Comparison of ENCODE assay signal across 1 cellular context in the genomic region with DNA sequence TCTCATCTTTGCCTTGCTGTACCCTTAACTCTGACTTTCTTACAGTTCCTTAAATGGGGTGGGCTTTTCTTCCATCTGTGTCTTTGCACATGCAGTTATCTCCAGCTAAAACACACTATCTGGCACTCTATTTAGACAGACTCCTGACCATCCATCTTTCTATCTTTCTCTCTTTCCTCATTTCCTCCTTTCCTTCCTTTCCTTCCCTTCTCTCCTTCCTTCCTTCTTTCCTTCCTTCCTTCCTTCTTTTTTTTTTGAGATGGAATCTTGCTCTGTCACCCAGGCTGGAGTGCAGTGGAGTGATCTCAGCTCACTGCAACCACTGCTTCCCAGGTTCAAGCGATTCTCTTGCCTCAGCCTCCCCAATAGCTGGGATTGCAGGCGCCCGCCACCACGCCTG.
A peak's percentile ranks its signal among the peaks of the same experiment; 100 is the strongest.
TF ChIP-seq lines count a peak whose summit lies in the region.

No MANE protein-coding gene starts in this region.

TF ChIP-seq in K562, 482 proteins besides CTCF, POLR2A, EP300 and RAD21 (continued from another document and continues in another):
- TF ChIP-seq, protein P1, sequence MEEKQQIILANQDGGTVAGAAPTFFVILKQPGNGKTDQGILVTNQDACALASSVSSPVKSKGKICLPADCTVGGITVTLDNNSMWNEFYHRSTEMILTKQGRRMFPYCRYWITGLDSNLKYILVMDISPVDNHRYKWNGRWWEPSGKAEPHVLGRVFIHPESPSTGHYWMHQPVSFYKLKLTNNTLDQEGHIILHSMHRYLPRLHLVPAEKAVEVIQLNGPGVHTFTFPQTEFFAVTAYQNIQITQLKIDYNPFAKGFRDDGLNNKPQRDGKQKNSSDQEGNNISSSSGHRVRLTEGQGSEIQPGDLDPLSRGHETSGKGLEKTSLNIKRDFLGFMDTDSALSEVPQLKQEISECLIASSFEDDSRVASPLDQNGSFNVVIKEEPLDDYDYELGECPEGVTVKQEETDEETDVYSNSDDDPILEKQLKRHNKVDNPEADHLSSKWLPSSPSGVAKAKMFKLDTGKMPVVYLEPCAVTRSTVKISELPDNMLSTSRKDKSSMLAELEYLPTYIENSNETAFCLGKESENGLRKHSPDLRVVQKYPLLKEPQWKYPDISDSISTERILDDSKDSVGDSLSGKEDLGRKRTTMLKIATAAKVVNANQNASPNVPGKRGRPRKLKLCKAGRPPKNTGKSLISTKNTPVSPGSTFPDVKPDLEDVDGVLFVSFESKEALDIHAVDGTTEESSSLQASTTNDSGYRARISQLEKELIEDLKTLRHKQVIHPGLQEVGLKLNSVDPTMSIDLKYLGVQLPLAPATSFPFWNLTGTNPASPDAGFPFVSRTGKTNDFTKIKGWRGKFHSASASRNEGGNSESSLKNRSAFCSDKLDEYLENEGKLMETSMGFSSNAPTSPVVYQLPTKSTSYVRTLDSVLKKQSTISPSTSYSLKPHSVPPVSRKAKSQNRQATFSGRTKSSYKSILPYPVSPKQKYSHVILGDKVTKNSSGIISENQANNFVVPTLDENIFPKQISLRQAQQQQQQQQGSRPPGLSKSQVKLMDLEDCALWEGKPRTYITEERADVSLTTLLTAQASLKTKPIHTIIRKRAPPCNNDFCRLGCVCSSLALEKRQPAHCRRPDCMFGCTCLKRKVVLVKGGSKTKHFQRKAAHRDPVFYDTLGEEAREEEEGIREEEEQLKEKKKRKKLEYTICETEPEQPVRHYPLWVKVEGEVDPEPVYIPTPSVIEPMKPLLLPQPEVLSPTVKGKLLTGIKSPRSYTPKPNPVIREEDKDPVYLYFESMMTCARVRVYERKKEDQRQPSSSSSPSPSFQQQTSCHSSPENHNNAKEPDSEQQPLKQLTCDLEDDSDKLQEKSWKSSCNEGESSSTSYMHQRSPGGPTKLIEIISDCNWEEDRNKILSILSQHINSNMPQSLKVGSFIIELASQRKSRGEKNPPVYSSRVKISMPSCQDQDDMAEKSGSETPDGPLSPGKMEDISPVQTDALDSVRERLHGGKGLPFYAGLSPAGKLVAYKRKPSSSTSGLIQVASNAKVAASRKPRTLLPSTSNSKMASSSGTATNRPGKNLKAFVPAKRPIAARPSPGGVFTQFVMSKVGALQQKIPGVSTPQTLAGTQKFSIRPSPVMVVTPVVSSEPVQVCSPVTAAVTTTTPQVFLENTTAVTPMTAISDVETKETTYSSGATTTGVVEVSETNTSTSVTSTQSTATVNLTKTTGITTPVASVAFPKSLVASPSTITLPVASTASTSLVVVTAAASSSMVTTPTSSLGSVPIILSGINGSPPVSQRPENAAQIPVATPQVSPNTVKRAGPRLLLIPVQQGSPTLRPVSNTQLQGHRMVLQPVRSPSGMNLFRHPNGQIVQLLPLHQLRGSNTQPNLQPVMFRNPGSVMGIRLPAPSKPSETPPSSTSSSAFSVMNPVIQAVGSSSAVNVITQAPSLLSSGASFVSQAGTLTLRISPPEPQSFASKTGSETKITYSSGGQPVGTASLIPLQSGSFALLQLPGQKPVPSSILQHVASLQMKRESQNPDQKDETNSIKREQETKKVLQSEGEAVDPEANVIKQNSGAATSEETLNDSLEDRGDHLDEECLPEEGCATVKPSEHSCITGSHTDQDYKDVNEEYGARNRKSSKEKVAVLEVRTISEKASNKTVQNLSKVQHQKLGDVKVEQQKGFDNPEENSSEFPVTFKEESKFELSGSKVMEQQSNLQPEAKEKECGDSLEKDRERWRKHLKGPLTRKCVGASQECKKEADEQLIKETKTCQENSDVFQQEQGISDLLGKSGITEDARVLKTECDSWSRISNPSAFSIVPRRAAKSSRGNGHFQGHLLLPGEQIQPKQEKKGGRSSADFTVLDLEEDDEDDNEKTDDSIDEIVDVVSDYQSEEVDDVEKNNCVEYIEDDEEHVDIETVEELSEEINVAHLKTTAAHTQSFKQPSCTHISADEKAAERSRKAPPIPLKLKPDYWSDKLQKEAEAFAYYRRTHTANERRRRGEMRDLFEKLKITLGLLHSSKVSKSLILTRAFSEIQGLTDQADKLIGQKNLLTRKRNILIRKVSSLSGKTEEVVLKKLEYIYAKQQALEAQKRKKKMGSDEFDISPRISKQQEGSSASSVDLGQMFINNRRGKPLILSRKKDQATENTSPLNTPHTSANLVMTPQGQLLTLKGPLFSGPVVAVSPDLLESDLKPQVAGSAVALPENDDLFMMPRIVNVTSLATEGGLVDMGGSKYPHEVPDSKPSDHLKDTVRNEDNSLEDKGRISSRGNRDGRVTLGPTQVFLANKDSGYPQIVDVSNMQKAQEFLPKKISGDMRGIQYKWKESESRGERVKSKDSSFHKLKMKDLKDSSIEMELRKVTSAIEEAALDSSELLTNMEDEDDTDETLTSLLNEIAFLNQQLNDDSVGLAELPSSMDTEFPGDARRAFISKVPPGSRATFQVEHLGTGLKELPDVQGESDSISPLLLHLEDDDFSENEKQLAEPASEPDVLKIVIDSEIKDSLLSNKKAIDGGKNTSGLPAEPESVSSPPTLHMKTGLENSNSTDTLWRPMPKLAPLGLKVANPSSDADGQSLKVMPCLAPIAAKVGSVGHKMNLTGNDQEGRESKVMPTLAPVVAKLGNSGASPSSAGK (IDR thresholded peaks at IDR 0.05), result no peak
- TF ChIP-seq, protein P2, sequence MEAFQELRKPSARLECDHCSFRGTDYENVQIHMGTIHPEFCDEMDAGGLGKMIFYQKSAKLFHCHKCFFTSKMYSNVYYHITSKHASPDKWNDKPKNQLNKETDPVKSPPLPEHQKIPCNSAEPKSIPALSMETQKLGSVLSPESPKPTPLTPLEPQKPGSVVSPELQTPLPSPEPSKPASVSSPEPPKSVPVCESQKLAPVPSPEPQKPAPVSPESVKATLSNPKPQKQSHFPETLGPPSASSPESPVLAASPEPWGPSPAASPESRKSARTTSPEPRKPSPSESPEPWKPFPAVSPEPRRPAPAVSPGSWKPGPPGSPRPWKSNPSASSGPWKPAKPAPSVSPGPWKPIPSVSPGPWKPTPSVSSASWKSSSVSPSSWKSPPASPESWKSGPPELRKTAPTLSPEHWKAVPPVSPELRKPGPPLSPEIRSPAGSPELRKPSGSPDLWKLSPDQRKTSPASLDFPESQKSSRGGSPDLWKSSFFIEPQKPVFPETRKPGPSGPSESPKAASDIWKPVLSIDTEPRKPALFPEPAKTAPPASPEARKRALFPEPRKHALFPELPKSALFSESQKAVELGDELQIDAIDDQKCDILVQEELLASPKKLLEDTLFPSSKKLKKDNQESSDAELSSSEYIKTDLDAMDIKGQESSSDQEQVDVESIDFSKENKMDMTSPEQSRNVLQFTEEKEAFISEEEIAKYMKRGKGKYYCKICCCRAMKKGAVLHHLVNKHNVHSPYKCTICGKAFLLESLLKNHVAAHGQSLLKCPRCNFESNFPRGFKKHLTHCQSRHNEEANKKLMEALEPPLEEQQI (IDR thresholded peaks at IDR 0.05), result no peak
- TF ChIP-seq, protein P3, sequence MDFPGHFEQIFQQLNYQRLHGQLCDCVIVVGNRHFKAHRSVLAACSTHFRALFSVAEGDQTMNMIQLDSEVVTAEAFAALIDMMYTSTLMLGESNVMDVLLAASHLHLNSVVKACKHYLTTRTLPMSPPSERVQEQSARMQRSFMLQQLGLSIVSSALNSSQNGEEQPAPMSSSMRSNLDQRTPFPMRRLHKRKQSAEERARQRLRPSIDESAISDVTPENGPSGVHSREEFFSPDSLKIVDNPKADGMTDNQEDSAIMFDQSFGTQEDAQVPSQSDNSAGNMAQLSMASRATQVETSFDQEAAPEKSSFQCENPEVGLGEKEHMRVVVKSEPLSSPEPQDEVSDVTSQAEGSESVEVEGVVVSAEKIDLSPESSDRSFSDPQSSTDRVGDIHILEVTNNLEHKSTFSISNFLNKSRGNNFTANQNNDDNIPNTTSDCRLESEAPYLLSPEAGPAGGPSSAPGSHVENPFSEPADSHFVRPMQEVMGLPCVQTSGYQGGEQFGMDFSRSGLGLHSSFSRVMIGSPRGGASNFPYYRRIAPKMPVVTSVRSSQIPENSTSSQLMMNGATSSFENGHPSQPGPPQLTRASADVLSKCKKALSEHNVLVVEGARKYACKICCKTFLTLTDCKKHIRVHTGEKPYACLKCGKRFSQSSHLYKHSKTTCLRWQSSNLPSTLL (IDR thresholded peaks at IDR 0.05), result no peak
- no peak for TF ChIP-seq MEF2A (IDR thresholded peaks at IDR 0.05; ENCODE audit: control insufficient read depth, low read depth, low read length)
- TF ChIP-seq ELF4 (CRISPR knock-in tag; IDR thresholded peaks at IDR 0.05), result no peak
- no peak for TF ChIP-seq MYNN (IDR thresholded peaks at IDR 0.05)
- no peak for TF ChIP-seq MYNN (CRISPR knock-in tag; IDR thresholded peaks at IDR 0.05)
- TF ChIP-seq NCOA1 (IDR thresholded peaks at IDR 0.05; ENCODE audit: low read depth), result no peak
- TF ChIP-seq POLR2H (tag; IDR thresholded peaks at IDR 0.05; ENCODE audit: low read depth), result no peak
- TF ChIP-seq MTA2 (IDR thresholded peaks at IDR 0.05; ENCODE audit: low read depth), result peak; percentile 25; the same call in 1 of the 2 replicates
- 0 out of 2 replicates have a peak, but pooled peaks have one; percentile 43 for TF ChIP-seq YBX1 (IDR thresholded peaks at IDR 0.05)
- no peak for TF ChIP-seq LCOR (CRISPR knock-in tag; IDR thresholded peaks at IDR 0.05)
- TF ChIP-seq, protein P4, sequence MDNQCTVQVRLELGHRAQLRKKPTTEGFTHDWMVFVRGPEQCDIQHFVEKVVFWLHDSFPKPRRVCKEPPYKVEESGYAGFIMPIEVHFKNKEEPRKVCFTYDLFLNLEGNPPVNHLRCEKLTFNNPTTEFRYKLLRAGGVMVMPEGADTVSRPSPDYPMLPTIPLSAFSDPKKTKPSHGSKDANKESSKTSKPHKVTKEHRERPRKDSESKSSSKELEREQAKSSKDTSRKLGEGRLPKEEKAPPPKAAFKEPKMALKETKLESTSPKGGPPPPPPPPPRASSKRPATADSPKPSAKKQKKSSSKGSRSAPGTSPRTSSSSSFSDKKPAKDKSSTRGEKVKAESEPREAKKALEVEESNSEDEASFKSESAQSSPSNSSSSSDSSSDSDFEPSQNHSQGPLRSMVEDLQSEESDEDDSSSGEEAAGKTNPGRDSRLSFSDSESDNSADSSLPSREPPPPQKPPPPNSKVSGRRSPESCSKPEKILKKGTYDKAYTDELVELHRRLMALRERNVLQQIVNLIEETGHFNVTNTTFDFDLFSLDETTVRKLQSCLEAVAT (IDR thresholded peaks at IDR 0.05), result peak in 1 of 2 experiments; percentile 29; a peak in 1 of 4 replicates
- TF ChIP-seq, protein P5, sequence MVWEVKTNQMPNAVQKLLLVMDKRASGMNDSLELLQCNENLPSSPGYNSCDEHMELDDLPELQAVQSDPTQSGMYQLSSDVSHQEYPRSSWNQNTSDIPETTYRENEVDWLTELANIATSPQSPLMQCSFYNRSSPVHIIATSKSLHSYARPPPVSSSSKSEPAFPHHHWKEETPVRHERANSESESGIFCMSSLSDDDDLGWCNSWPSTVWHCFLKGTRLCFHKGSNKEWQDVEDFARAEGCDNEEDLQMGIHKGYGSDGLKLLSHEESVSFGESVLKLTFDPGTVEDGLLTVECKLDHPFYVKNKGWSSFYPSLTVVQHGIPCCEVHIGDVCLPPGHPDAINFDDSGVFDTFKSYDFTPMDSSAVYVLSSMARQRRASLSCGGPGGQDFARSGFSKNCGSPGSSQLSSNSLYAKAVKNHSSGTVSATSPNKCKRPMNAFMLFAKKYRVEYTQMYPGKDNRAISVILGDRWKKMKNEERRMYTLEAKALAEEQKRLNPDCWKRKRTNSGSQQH (CRISPR knock-in tag; IDR thresholded peaks at IDR 0.05), result peak; percentile 74
- no peak for TF ChIP-seq PYGO2 (tag; IDR thresholded peaks at IDR 0.05)
- TF ChIP-seq ASH1L (IDR thresholded peaks at IDR 0.05; ENCODE audit: borderline replicate concordance, low read depth, partially characterized antibody), result peak; percentile 23
- TF ChIP-seq FOXJ2 (tag; IDR thresholded peaks at IDR 0.05), result no peak
- TF ChIP-seq KLF6 (CRISPR knock-in tag; IDR thresholded peaks at IDR 0.05; ENCODE audit: borderline replicate concordance), result no peak
- no peak for TF ChIP-seq STAT5A (IDR thresholded peaks at IDR 0.05; ENCODE audit: borderline replicate concordance, low read length)
- TF ChIP-seq, protein P6, sequence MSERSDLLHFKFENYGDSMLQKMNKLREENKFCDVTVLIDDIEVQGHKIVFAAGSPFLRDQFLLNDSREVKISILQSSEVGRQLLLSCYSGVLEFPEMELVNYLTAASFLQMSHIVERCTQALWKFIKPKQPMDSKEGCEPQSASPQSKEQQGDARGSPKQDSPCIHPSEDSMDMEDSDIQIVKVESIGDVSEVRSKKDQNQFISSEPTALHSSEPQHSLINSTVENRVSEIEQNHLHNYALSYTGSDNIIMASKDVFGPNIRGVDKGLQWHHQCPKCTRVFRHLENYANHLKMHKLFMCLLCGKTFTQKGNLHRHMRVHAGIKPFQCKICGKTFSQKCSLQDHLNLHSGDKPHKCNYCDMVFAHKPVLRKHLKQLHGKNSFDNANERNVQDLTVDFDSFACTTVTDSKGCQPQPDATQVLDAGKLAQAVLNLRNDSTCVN (CRISPR knock-in tag; IDR thresholded peaks at IDR 0.05), result peak; percentile 57; the same call in 1 of the 2 replicates
- TF ChIP-seq HDGF (IDR thresholded peaks at IDR 0.05), result peak; percentile 84; the same call in 1 of the 2 replicates
- no peak for TF ChIP-seq TAF9B (IDR thresholded peaks at IDR 0.05; ENCODE audit: partially characterized antibody)
- no peak for TF ChIP-seq ESRRB (CRISPR knock-in tag; IDR thresholded peaks at IDR 0.05; ENCODE audit: borderline replicate concordance)
- TF ChIP-seq RFX5 (IDR thresholded peaks at IDR 0.05; ENCODE audit: low read depth, low read length), result no peak
- no peak for TF ChIP-seq RFX1 (IDR thresholded peaks at IDR 0.05)
- TF ChIP-seq NFYB (IDR thresholded peaks at IDR 0.05; ENCODE audit: extremely low read depth, insufficient read length), result no peak
- no peak for TF ChIP-seq ZSCAN32 (CRISPR knock-in tag; IDR thresholded peaks at IDR 0.05)
- no peak for TF ChIP-seq HMG20B (CRISPR knock-in tag; IDR thresholded peaks at IDR 0.05)
- no peak for TF ChIP-seq GABPB2 (CRISPR knock-in tag; conservative IDR thresholded peaks at IDR 0.05)
- no peak for TF ChIP-seq SRSF1 (IDR thresholded peaks at IDR 0.05; ENCODE audit: low read depth, low read length)
- no peak for TF ChIP-seq SETDB1 (IDR thresholded peaks at IDR 0.05; ENCODE audit: low read length)
- TF ChIP-seq HNRNPLL (IDR thresholded peaks at IDR 0.05; ENCODE audit: low read depth, low read length, poor library complexity, severe bottlenecking), result no peak
- TF ChIP-seq, protein P7, sequence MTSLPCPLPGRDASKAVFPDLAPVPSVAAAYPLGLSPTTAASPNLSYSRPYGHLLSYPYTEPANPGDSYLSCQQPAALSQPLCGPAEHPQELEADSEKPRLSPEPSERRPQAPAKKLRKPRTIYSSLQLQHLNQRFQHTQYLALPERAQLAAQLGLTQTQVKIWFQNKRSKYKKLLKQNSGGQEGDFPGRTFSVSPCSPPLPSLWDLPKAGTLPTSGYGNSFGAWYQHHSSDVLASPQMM (CRISPR knock-in tag; IDR thresholded peaks at IDR 0.05), result no peak
- no peak for TF ChIP-seq SMARCB1 (IDR thresholded peaks at IDR 0.05; ENCODE audit: insufficient read length, low read depth)
- TF ChIP-seq ZNF699 (CRISPR knock-in tag; IDR thresholded peaks at IDR 0.05; ENCODE audit: insufficient replicate concordance), result no peak
- TF ChIP-seq FUS (optimal IDR thresholded peaks at IDR 0.05; ENCODE audit: low read depth, low read length), result no peak
- TF ChIP-seq SMAD4 (CRISPR knock-in tag; conservative IDR thresholded peaks at IDR 0.05), result no peak
- TF ChIP-seq ZNF134 (CRISPR knock-in tag; conservative IDR thresholded peaks at IDR 0.05), result no peak
- TF ChIP-seq NR4A1 (CRISPR knock-in tag; IDR thresholded peaks at IDR 0.05), result no peak
- no peak for TF ChIP-seq NR4A1 (tag; IDR thresholded peaks at IDR 0.05)
- no peak for TF ChIP-seq IRF2 (CRISPR knock-in tag; IDR thresholded peaks at IDR 0.05)
- no peak for TF ChIP-seq MTA3 (IDR thresholded peaks at IDR 0.05; ENCODE audit: borderline replicate concordance)
- TF ChIP-seq ZNF274 (IDR thresholded peaks at IDR 0.05; ENCODE audit: borderline replicate concordance, low read depth, low read length), result no peak
- 0 out of 2 replicates have a peak, but pooled peaks have one; percentile 18 for TF ChIP-seq NR2C1 (IDR thresholded peaks at IDR 0.05)
- no peak for TF ChIP-seq NR2C1 (tag; IDR thresholded peaks at IDR 0.05)
- TF ChIP-seq ZNF695 (CRISPR knock-in tag; IDR thresholded peaks at IDR 0.05), result no peak
- no peak for TF ChIP-seq PHB2 (IDR thresholded peaks at IDR 0.05; ENCODE audit: low read depth)
